In genomic region chr18:5600376-5601071, GRCh38 we compare ENCODE assay signal across 8 cellular contexts. TPM values are rescaled to one million over a fixed set of nuclear protein-coding genes. Genes with fewer than 3 reads are reported as not detected.
DNase-seq lines count a peak whose midpoint lies in the region; ATAC-seq, FAIRE-seq and TF ChIP-seq lines count a peak whose summit lies in the region.

No MANE protein-coding gene starts in this region.

- TF ChIP-seq CTCF in D721Med (IDR thresholded peaks at IDR 0.05; ENCODE audit: insufficient read depth, missing control alignments) (peak; percentile 55), astrocyte (IDR thresholded peaks at IDR 0.05; ENCODE audit: insufficient read depth, low read depth, low read length) (peak; percentile 31), lower lobe of right lung (IDR thresholded peaks at IDR 0.05) (peak; percentile 39)

- H3K36me3 ChIP-seq in astrocyte (ENCODE audit: insufficient read depth, low read length) (no peaks in the 10 kb centered on the region), lower lobe of right lung (no peaks in the 10 kb centered on the region), aorta (ENCODE audit: control insufficient read depth in 1 of 2, insufficient read depth in 2 of 2, low read length in 1 of 2) (no peaks in the 10 kb centered on the region)

- H3K4me3 Mint-ChIP-seq in astrocyte (ENCODE audit: unreplicated experiment) = no peak overlapping the region
- no peak overlapping the region for H3K4me3 Mint-ChIP-seq in activated naive CD8-positive, alpha-beta T cell treated with anti-CD3 and anti-CD28 coated beads, Interleukin-2, amount 50 U/mL, for 24 hours

- H3K27ac ChIP-seq in astrocyte (ENCODE audit: low read depth, low read length) (no peak overlapping the region), lower lobe of right lung (no peak overlapping the region), aorta (ENCODE audit: low read depth in 1 of 2, low read length in 2 of 2) (no peak overlapping the region)

- no peaks in the 10 kb centered on the region for H4K20me1 ChIP-seq in astrocyte (ENCODE audit: insufficient read depth, low read length)

- H3K79me2 ChIP-seq in astrocyte (ENCODE audit: insufficient read depth, low read length) = no peaks in the 10 kb centered on the region

- ATAC-seq in lower lobe of right lung (peak in 1 of 2 donors; percentile 57), aorta (ENCODE audit: low FRiP score) (no peak)
- ATAC-seq in activated naive CD8-positive, alpha-beta T cell treated with anti-CD3 and anti-CD28 coated beads, Interleukin-2, amount 50 U/mL, for 24 hours = no peak

- intact Hi-C loops in lower lobe of right lung (cut with DNase I) (no loop called here), aorta (cut with DNase I) (no loop called here)

- FAIRE-seq in D721Med (lab: Jason Lieb, UNC) = no peak
- no peak for FAIRE-seq in astrocyte (lab: Jason Lieb, UNC)

- H3K4me2 ChIP-seq in astrocyte (ENCODE audit: low read length) = no peak overlapping the region

- H3K4me3 ChIP-seq in astrocyte (ENCODE audit: insufficient read depth, low read depth, low read length) = no peak overlapping the region
- H3K4me3 ChIP-seq in lower lobe of right lung = no peak overlapping the region
- H3K4me3 ChIP-seq in aorta (ENCODE audit: low read length in 2 of 2) = no peak overlapping the region

- no peak overlapping the region for H2AFZ ChIP-seq in astrocyte (ENCODE audit: low read depth, low read length)

- no peaks in the 10 kb centered on the region for H3K9me3 Mint-ChIP-seq in astrocyte (ENCODE audit: unreplicated experiment)
- no peaks in the 10 kb centered on the region for H3K9me3 Mint-ChIP-seq in activated naive CD8-positive, alpha-beta T cell treated with anti-CD3 and anti-CD28 coated beads, Interleukin-2, amount 50 U/mL, for 24 hours

- no peaks in the 10 kb centered on the region for H3K4me1 ChIP-seq in astrocyte (ENCODE audit: insufficient read depth, low read length)
- H3K4me1 ChIP-seq in lower lobe of right lung = no peaks in the 10 kb centered on the region
- no peaks in the 10 kb centered on the region for H3K4me1 ChIP-seq in aorta (ENCODE audit: control insufficient read depth in 1 of 2, insufficient read depth in 2 of 2, low read length in 2 of 2)

- no peaks in the 10 kb centered on the region for H3K27me3 ChIP-seq in astrocyte (ENCODE audit: insufficient read depth, low read length)
- H3K27me3 ChIP-seq in lower lobe of right lung (ENCODE audit: low read depth) = peaks cover 3% of the 10 kb centered on the region
- no peaks in the 10 kb centered on the region for H3K27me3 ChIP-seq in aorta (ENCODE audit: control insufficient read depth in 1 of 2, insufficient read depth in 2 of 2, low read length in 1 of 2)

- no peak for DNase-seq in D721Med (ENCODE audit: insufficient read length, low spot score)
- DNase-seq in LoVo (ENCODE audit: low spot score) = peak; percentile 11
- DNase-seq in astrocyte (ENCODE audit: low read depth) = peak; percentile 3
- DNase-seq in lower lobe of right lung = no peak
- no peak for DNase-seq in activated naive CD8-positive, alpha-beta T cell treated with anti-CD3 and anti-CD28 coated beads, Interleukin-2, amount 50 U/mL, for 24 hours
- DNase-seq in activated T-cell treated with anti-CD3 and anti-CD28 coated beads, Interleukin-2, amount 50 U/mL, for 1 hour = no peak
- DNase-seq in NCI-H187 treated with DMSO at 0.1 percent for 48 hours (lab: John Stamatoyannopoulos, UW) = no peak
- DNase-seq in aorta = no peak

- H3K27me3 Mint-ChIP-seq in astrocyte (ENCODE audit: low read depth, unreplicated experiment) = no peaks in the 10 kb centered on the region
- H3K27me3 Mint-ChIP-seq in activated naive CD8-positive, alpha-beta T cell treated with anti-CD3 and anti-CD28 coated beads, Interleukin-2, amount 50 U/mL, for 24 hours = peaks cover 10% of the 10 kb centered on the region

- H3K9ac ChIP-seq in astrocyte (ENCODE audit: low read length) = no peak overlapping the region

- H3K36me3 Mint-ChIP-seq in astrocyte (ENCODE audit: low read depth, unreplicated experiment) = no peaks in the 10 kb centered on the region
- no peaks in the 10 kb centered on the region for H3K36me3 Mint-ChIP-seq in activated naive CD8-positive, alpha-beta T cell treated with anti-CD3 and anti-CD28 coated beads, Interleukin-2, amount 50 U/mL, for 24 hours (ENCODE audit: low read depth)

- no peak overlapping the region for H3K27ac Mint-ChIP-seq in astrocyte (ENCODE audit: unreplicated experiment)
- H3K27ac Mint-ChIP-seq in activated naive CD8-positive, alpha-beta T cell treated with anti-CD3 and anti-CD28 coated beads, Interleukin-2, amount 50 U/mL, for 24 hours = no peak overlapping the region

- H3K9me3 ChIP-seq in astrocyte (ENCODE audit: insufficient read depth, low read depth, low read length) = no peaks in the 10 kb centered on the region
- H3K9me3 ChIP-seq in lower lobe of right lung = no peaks in the 10 kb centered on the region
- H3K9me3 ChIP-seq in aorta (ENCODE audit: control insufficient read depth, low read length) = no peaks in the 10 kb centered on the region

- 27 to 33% methylated on average over 4 of the region's 4 CpGs for WGBS in aorta, 2 donors

- H3K4me1 Mint-ChIP-seq in astrocyte (ENCODE audit: low read depth, unreplicated experiment) = peaks cover 12% of the 10 kb centered on the region
- no peaks in the 10 kb centered on the region for H3K4me1 Mint-ChIP-seq in activated naive CD8-positive, alpha-beta T cell treated with anti-CD3 and anti-CD28 coated beads, Interleukin-2, amount 50 U/mL, for 24 hours

RNA-seq across cellular contexts. Expression of gene EPB41L3, which starts 56.7 kb away (rescaled TPM):
- total RNA-seq in astrocyte (92.3 and 97.0 TPM in 2 replicates), lower lobe of right lung (72.5 TPM), aorta (100 to 1,000 TPM in 1 of 2 donors, 10 to 100 TPM in 1; 53.0 to 116 TPM)
- polyA plus RNA-seq in aorta = 10 to 100 TPM in 1 of 2 donors, 1 to 10 TPM in 1; 6.5 to 34.4 TPM

Comparison
In these comparisons a context has a peak if more than half of its experiments do, and no peak if none do; other contexts are left out.
1. DNase-seq: peak in LoVo (single experiment) and astrocyte (single experiment); none in D721Med (single experiment), lower lobe of right lung (single experiment), activated naive CD8-positive, alpha-beta T cell treated with anti-CD3 and anti-CD28 coated beads, Interleukin-2, amount 50 U/mL, for 24 hours (single experiment), activated T-cell treated with anti-CD3 and anti-CD28 coated beads, Interleukin-2, amount 50 U/mL, for 1 hour (single experiment), NCI-H187 treated with DMSO at 0.1 percent for 48 hours (single experiment) and aorta (0 of 2).
2. Peak in every context shown above with its lines, with median percentiles within 50 percentile points of each other: CTCF ChIP-seq.